In the genomic region with DNA sequence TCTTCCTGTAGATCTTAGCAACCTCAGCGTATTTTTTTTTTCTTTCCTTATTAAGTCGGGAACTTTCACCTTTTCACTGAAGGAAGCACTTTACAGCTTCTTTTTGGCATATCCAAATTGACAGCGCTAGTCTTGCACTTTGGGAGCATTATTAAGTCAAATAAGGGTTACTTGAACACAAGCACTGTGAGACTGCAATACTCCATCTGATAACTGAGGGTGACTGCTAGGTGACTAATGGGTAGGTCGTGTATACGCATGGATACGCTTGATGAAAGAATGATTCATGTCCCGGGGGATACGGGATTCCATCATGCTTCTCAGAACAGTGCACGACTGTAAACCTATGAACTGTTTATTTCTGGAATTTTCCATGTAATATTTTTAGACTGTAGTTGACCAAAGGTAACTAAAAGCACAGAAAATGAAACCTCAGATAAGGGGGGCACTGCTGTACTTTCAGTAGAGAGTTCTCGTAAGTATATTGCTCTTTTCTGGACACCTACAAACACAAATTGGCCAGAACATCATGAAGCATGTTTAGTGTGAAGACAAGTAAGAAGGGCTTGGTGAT, we compare ENCODE assay signal across 13 cellular contexts.
DNase-seq lines count a peak whose midpoint lies in the region; ATAC-seq and TF ChIP-seq lines count a peak whose summit lies in the region.
"Had no signal": no experiment of that assay in that cellular context is flagged by ENCODE, and none has a peak within 500 bp of the region (broad histone marks: within the 10 kb centered on the region; RNA-seq: fewer than 3 reads in every experiment).

No MANE protein-coding gene starts in this region.

- ATAC-seq in SK-N-SH treated with all-trans-retinoic acid at 6 μM for 48 hours (peak; percentile 90), GM18868 (IDR thresholded peaks at IDR 0.05; ENCODE audit: unreplicated experiment) (no peak)

- no peak for TF ChIP-seq CTCF in fibroblast of mammary gland (conservative IDR thresholded peaks at IDR 0.05; ENCODE audit: control insufficient read depth, insufficient read depth, low read depth, low read length)

- DNase-seq in H4 (ENCODE audit: low spot score) (peak; percentile 89), fibroblast of mammary gland (ENCODE audit: low read depth) (peak; percentile 99), stromal cell of bone marrow (ENCODE audit: low read depth) (peak; percentile 94), NCI-H524 (lab: John Stamatoyannopoulos, UW) (no peak), NAMALWA (ENCODE audit: low spot score) (no peak)
- DNase-seq: activated CD4-positive, alpha-beta T cell treated with anti-CD3 and anti-CD28 coated beads for 4 hours; activated naive CD4-positive, alpha-beta T cell treated with Interleukin-2 at 50 U/mL for 16 hours; GF-D8; left ventricle myocardium inferior; NCI-H2081 treated with DMSO at 0.1 percent for 48 hours had no signal

- no peak overlapping the region for H3K4me3 ChIP-seq in fibroblast of mammary gland (ENCODE audit: control insufficient read depth, low read depth, low read length)
- H3K4me3 ChIP-seq: left ventricle myocardium inferior, SJCRH30 had no signal

TF ChIP-seq in SK-N-SH treated with all-trans-retinoic acid at 6 μM for 48 hours, 23 proteins besides CTCF, POLR2A, EP300 and RAD21:
- TF ChIP-seq TOX (CRISPR knock-in tag; IDR thresholded peaks at IDR 0.05; ENCODE audit: borderline replicate concordance) (peak; percentile 68; the same call in 1 of the 2 replicates), ZNF70 (CRISPR knock-in tag; IDR thresholded peaks at IDR 0.05) (no peak), ZC3H10 (CRISPR knock-in tag; IDR thresholded peaks at IDR 0.05) (0 out of 2 replicates have a peak, but pooled peaks have one; percentile 13), RARB (CRISPR knock-in tag; IDR thresholded peaks at IDR 0.05) (peak; percentile 50; the same call in 1 of the 2 replicates)

Comparison
In these comparisons a context has a peak if more than half of its experiments do, and no peak if none do; other contexts are left out.
1. DNase-seq: peak in H4 (single experiment), fibroblast of mammary gland (single experiment) and stromal cell of bone marrow (single experiment); none in NCI-H524 (0 of 2) and NAMALWA (single experiment).